Comparison of ENCODE assay signal across 23 cellular contexts in the genomic region with DNA sequence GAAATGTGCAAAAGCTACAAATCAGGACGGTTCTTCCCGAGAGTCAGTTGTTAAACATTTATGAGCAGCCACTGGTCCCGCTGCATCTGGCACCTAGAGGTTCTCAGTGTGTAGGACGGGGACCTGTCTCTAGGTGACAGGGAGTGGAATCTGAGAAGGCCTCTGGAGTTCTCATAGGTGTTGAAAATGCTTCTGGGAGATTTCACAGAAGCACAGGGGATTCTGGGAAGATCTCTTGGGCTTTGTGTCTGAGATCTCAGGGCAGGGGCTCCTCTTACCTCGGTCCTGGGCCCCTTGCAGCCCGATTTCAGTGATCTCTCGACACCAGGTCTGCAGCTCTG. TPM values are rescaled to one million over a fixed set of nuclear protein-coding genes. Genes with fewer than 3 reads are reported as not detected.
DNase-seq lines count a peak whose midpoint lies in the region; ATAC-seq lines count a peak whose summit lies in the region.
"Had no signal": no experiment of that assay in that cellular context is flagged by ENCODE, and none has a peak within 500 bp of the region (broad histone marks: within the 10 kb centered on the region; RNA-seq: fewer than 3 reads in every experiment).

No MANE protein-coding gene starts in this region.

- H2BK12ac ChIP-seq in neuronal stem cell (ENCODE audit: low read length), result no peak overlapping the region

- no peak overlapping the region for H4K91ac ChIP-seq in neuronal stem cell (ENCODE audit: low read depth, low read length, poor library complexity)

- in situ Hi-C loops in Caki2 (cut with HindIII; ENCODE audit: low pct_unique_long_range_greater_than_20kb, low sequenced_read_pairs), result no loop called here

- H3K9ac ChIP-seq in neuronal stem cell (ENCODE audit: low read depth, low read length, poor library complexity), result no peak overlapping the region

- peak overlapping the region; percentile 53 for H3K18ac ChIP-seq in neuronal stem cell (ENCODE audit: low read length)

- no peak overlapping the region for H2BK15ac ChIP-seq in neuronal stem cell (ENCODE audit: low read length)

- H3K14ac ChIP-seq in neuronal stem cell (ENCODE audit: low read length), result no peak overlapping the region

- peaks cover 0 to 32% (median 19%) of the 10 kb centered on the region in 3 experiments for H3K27me3 ChIP-seq in neuronal stem cell (ENCODE audit: control insufficient read depth in 3 of 3, insufficient read depth in 3 of 3, low read depth in 1 of 3, low read length in 3 of 3)
- H3K27me3 ChIP-seq in effector memory CD4-positive, alpha-beta T cell (replicated peaks; ENCODE audit: control insufficient read depth, insufficient read depth, low read length, poor library complexity, severe bottlenecking), result peaks cover 4% of the 10 kb centered on the region
- H3K27me3 ChIP-seq: Peyer's patch, SJCRH30 had no signal

- H4K8ac ChIP-seq in neuronal stem cell (ENCODE audit: low read depth, low read length), result no peak overlapping the region

- no peaks in the 10 kb centered on the region for H3K9me3 Mint-ChIP-seq in activated naive CD4-positive, alpha-beta T cell treated with anti-CD3 and anti-CD28 coated beads, Interleukin-2, amount 50 U/mL, for 72 hours

- H3K36me3 ChIP-seq in neuronal stem cell (replicated peaks in 1 of 2; ENCODE audit: control insufficient read depth in 2 of 2, insufficient read depth in 2 of 2, low read length in 2 of 2), result no peaks in the 10 kb centered on the region
- H3K36me3 ChIP-seq in effector memory CD4-positive, alpha-beta T cell (ENCODE audit: control insufficient read depth, insufficient read depth, low read length), result no peaks in the 10 kb centered on the region
- H3K36me3 ChIP-seq: Peyer's patch, SJCRH30 had no signal

- H3K4me1 ChIP-seq in neuronal stem cell (ENCODE audit: control insufficient read depth in 2 of 2, insufficient read depth in 1 of 2, low read depth in 1 of 2, low read length in 2 of 2), result peaks cover 0 to 4% of the 10 kb centered on the region in 2 donors
- no peaks in the 10 kb centered on the region for H3K4me1 ChIP-seq in effector memory CD4-positive, alpha-beta T cell (ENCODE audit: control insufficient read depth, insufficient read depth, low read length, poor library complexity, severe bottlenecking)
- H3K4me1 ChIP-seq: SJCRH30 had no signal

- no peak overlapping the region for H3K4me3 ChIP-seq in neuronal stem cell (ENCODE audit: low read length in 2 of 2)
- H3K4me3 ChIP-seq in effector memory CD4-positive, alpha-beta T cell (ENCODE audit: insufficient read depth, low read depth, low read length, poor library complexity, severe bottlenecking), result no peak overlapping the region
- H3K4me3 ChIP-seq: Peyer's patch, SJCRH30 had no signal

- no peak for ATAC-seq in activated naive CD4-positive, alpha-beta T cell treated with anti-CD3 and anti-CD28 coated beads, Interleukin-2, amount 50 U/mL, for 72 hours

- H3K23ac ChIP-seq in neuronal stem cell (ENCODE audit: low read depth, low read length, poor library complexity), result no peak overlapping the region

- no peaks in the 10 kb centered on the region for H3K9me3 ChIP-seq in neuronal stem cell (replicated peaks in 1 of 2; ENCODE audit: control insufficient read depth in 2 of 2, insufficient read depth in 1 of 2, low read depth in 1 of 2, low read length in 2 of 2)
- no peaks in the 10 kb centered on the region for H3K9me3 ChIP-seq in effector memory CD4-positive, alpha-beta T cell (ENCODE audit: control insufficient read depth, low read length)
- H3K9me3 ChIP-seq: Peyer's patch, SJCRH30 had no signal

- no peak overlapping the region for H3K4me2 ChIP-seq in neuronal stem cell (ENCODE audit: insufficient read depth, low read length, poor library complexity, severe bottlenecking)

- H3K27ac ChIP-seq in neuronal stem cell (replicated peaks; ENCODE audit: low read length), result no peak overlapping the region
- no peak overlapping the region for H3K27ac ChIP-seq in effector memory CD4-positive, alpha-beta T cell (ENCODE audit: insufficient read depth, low read length, poor library complexity, severe bottlenecking)
- H3K27ac ChIP-seq: Peyer's patch, SJCRH30 had no signal

- H3K4ac ChIP-seq in neuronal stem cell (ENCODE audit: low read length), result no peak overlapping the region

- H2BK120ac ChIP-seq in neuronal stem cell (ENCODE audit: low read depth, low read length), result no peak overlapping the region

- no peaks in the 10 kb centered on the region for H3K36me3 Mint-ChIP-seq in activated naive CD4-positive, alpha-beta T cell treated with anti-CD3 and anti-CD28 coated beads, Interleukin-2, amount 50 U/mL, for 72 hours
- H3K36me3 Mint-ChIP-seq: CD4-positive, CD25-positive, alpha-beta regulatory T cell had no signal

- no peak overlapping the region for H2BK5ac ChIP-seq in neuronal stem cell (ENCODE audit: low read length)

- no CpG with 5 or more reads among the region's 7 CpGs for WGBS in neuronal stem cell (ENCODE audit: extremely low coverage in 2 of 2, insufficient read length in 2 of 2, insufficient replicate concordance in 1 of 2), 2 donors

- DNase-seq in Caki2 (ENCODE audit: low read depth) (peak; percentile 45), RKO (ENCODE audit: low spot score) (peak; percentile 24), iPS-NIHi11 (ENCODE audit: low spot score) (peak; percentile 5), neuronal stem cell (ENCODE audit: low spot score) (no peak), D341Med (ENCODE audit: low spot score) (no peak)
- no peak for DNase-seq in activated naive CD4-positive, alpha-beta T cell treated with anti-CD3 and anti-CD28 coated beads, Interleukin-2, amount 50 U/mL, for 72 hours (ENCODE audit: low spot score in 2 of 2)
- DNase-seq in effector memory CD4-positive, alpha-beta T cell, result no peak
- DNase-seq: CD4-positive, CD25-positive, alpha-beta regulatory T cell; COR-L47; GDM1; GOT3; Kasumi-1; NCI-H1417; NCI-H187; NCI-H446; NCI-H526; Peyer's patch; SJCRH30 had no signal

- no peaks in the 10 kb centered on the region for H3K79me1 ChIP-seq in neuronal stem cell (ENCODE audit: low read depth, low read length)

- no peak overlapping the region for H3K27ac Mint-ChIP-seq in activated naive CD4-positive, alpha-beta T cell treated with anti-CD3 and anti-CD28 coated beads, Interleukin-2, amount 50 U/mL, for 72 hours

- peak overlapping the region; percentile 58 for H2AFZ ChIP-seq in neuronal stem cell (ENCODE audit: low read length)

- H2AK5ac ChIP-seq in neuronal stem cell (ENCODE audit: low read depth, low read length), result peak overlapping the region; percentile 11

RNA-seq across cellular contexts. Expression of gene ALOX15, which starts 8.9 kb away (rescaled TPM):
- total RNA-seq in Caki2 (2014; rRNA removed; shearing (Covaris generic); ENCODE audit: low replicate concordance), result not detected in 2 replicates
- polyA plus RNA-seq in neuronal stem cell (2013, experiment 1 of 2), result 0.21 TPM
- polyA plus RNA-seq in neuronal stem cell (2013, experiment 2 of 2), result 0.15 TPM
- total RNA-seq in activated naive CD4-positive, alpha-beta T cell treated with anti-CD3 and anti-CD28 coated beads, Interleukin-2, amount 50 U/mL, for 72 hours, result under 1 TPM in 1 of 2 donors, not detected in 1; 0.14 TPM
- total RNA-seq: A673; CD4-positive, CD25-positive, alpha-beta regulatory T cell; Daoy; MCF 10A; Peyer's patch had no signal
- polyA plus RNA-seq: BJ; CD4-positive, CD25-positive, alpha-beta regulatory T cell had no signal

RNA-seq across cellular contexts. Expression of gene SMTNL2, which starts 48.2 kb away (rescaled TPM):
- 2.4 and 2.9 TPM in 2 replicates for total RNA-seq in Caki2 (2014; rRNA removed; shearing (Covaris generic); ENCODE audit: low replicate concordance)
- 8.7 TPM for polyA plus RNA-seq in neuronal stem cell (2013, experiment 1 of 2)
- 9.0 TPM for polyA plus RNA-seq in neuronal stem cell (2013, experiment 2 of 2)
- total RNA-seq in activated naive CD4-positive, alpha-beta T cell treated with anti-CD3 and anti-CD28 coated beads, Interleukin-2, amount 50 U/mL, for 72 hours, result not detected
- total RNA-seq: A673; CD4-positive, CD25-positive, alpha-beta regulatory T cell; Daoy; MCF 10A; OCI-LY7; SJCRH30 had no signal
- polyA plus RNA-seq: BJ; CD4-positive, CD25-positive, alpha-beta regulatory T cell had no signal

Comparison
In these comparisons a context has a peak if more than half of its experiments do, and no peak if none do; other contexts are left out.
1. DNase-seq: peak in Caki2 (single experiment), RKO (single experiment) and iPS-NIHi11 (single experiment); none in neuronal stem cell (single experiment), activated naive CD4-positive, alpha-beta T cell treated with anti-CD3 and anti-CD28 coated beads, Interleukin-2, amount 50 U/mL, for 72 hours (0 of 2), effector memory CD4-positive, alpha-beta T cell (0 of 3) and D341Med (single experiment).